ENCODE assay signal across 1 cellular context in the genomic region with DNA sequence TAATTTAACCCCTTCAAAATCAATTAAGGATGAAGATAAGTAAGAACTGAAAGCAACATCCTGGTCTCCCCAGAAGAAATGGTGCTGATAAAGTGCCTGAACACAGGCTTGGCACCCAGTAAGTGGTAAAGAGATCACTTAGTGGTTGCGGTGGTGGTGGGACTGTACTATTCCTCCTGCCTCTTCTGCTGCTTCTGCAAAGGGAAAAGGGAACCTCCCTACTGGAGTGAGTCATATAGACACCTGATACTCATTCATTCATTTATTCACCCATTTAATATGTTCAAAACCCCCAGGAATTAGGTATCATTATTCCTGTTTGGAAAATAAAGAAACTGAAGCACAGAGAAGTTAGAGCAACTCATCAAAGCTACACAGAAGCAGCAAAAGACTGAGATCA.
TF ChIP-seq lines count a peak whose summit lies in the region.

No MANE protein-coding gene starts in this region.

TF ChIP-seq in HEK293, 187 proteins besides CTCF, POLR2A, EP300 and RAD21 (continued from another document):
- no peak for TF ChIP-seq ZNF747 (tag by site-specific recombination; IDR thresholded peaks at IDR 0.05)
- TF ChIP-seq ZNF768 (tag by site-specific recombination; IDR thresholded peaks at IDR 0.05) = no peak
- TF ChIP-seq ZNF530 (tag by site-specific recombination; IDR thresholded peaks at IDR 0.05; ENCODE audit: low read depth) = no peak
- TF ChIP-seq ZBTB48 (tag by site-specific recombination; IDR thresholded peaks at IDR 0.05) = no peak
